Comparison of ENCODE assay signal across 16 cellular contexts in the genomic region with DNA sequence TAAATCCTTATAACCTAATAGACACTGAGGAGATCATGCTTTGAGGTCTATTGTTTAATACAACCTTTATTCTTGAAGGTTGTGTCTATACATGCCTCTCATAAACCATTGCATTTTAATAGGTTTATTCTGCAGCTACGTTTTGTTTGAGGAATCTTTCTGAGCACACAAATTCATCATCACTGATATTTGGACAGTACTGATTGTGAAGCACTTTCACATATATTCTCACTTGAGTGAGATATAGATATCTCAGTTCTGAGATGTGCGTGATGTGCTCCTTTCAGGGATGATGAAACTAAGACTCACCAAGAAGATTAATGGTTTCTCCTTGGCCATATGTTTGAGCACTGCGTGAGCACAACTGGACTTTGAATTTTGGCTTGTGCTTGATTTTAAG.
"Had no signal": no experiment of that assay in that cellular context is flagged by ENCODE, and none has a peak within 500 bp of the region (broad histone marks: within the 10 kb centered on the region; RNA-seq: fewer than 3 reads in every experiment).

No MANE protein-coding gene starts in this region.

- H3K36me3 ChIP-seq: brain microvascular endothelial cell, thyroid gland had no signal

- DNase-seq: activated CD4-positive, alpha-beta T cell treated with anti-CD3 and anti-CD28 coated beads for 1 hour; activated gamma-delta T cell treated with Interleukin-2 at 50 U/mL for 16 hours; activated T-cell treated with anti-CD3 and anti-CD28 coated beads, Interleukin-2, amount 50 U/mL, for 1 hour; brain microvascular endothelial cell; central memory CD4-positive, alpha-beta T cell; effector memory CD4-positive, alpha-beta T cell; naive thymus-derived CD4-positive, alpha-beta T cell; posterior cingulate gyrus; right lobe of liver; stimulated activated CD4-positive, alpha-beta T cell treated with anti-CD3 and anti-CD28 coated beads, Interleukin-1b, Interleukin-23, amount 100 ng/mL, for 48 hours; substantia nigra; thyroid gland had no signal

- H3K27me3 ChIP-seq: ascending aorta, brain microvascular endothelial cell, right lobe of liver, thyroid gland had no signal

- H3K27ac ChIP-seq: ascending aorta, brain microvascular endothelial cell, right lobe of liver, skin epidermis, thyroid gland had no signal

- H3K9me3 ChIP-seq: ascending aorta, right lobe of liver, thyroid gland had no signal

- ATAC-seq: left lobe of liver; naive thymus-derived CD4-positive, alpha-beta T cell; right lobe of liver had no signal

- H3K4me3 ChIP-seq: ascending aorta, lung, right lobe of liver, skin epidermis, thyroid gland had no signal

- H3K4me1 ChIP-seq: right lobe of liver, thyroid gland had no signal
